26 cellular contexts compared by ENCODE assay signal in the genomic region with DNA sequence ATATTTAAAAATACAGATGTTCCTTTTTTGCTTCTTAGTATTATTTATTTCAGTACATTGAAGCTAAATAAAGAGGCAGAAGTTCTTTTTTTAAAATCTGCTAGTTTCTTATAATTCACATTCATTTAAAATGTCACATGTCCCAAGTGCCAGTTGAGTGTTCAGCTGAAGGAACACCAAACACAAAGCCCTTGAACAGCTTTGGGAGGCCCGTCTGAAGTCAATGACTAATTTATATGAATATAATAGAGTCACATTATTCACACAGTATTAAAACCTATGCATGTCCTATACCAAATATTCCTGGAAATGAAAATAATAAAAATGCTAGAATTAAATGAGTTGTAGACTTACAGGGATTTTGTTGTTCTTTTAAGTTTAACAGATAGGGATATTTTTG.
"Had no signal": no experiment of that assay in that cellular context is flagged by ENCODE, and none has a peak within 500 bp of the region (broad histone marks: within the 10 kb centered on the region; RNA-seq: fewer than 3 reads in every experiment).

No MANE protein-coding gene starts in this region.

- H3K27ac ChIP-seq: stomach, suprapubic skin, testis, thoracic aorta, thyroid gland, tibial artery, tibial nerve, transverse colon, upper lobe of left lung, upper lobe of right lung, uterus, vagina had no signal

- H3K4me3 ChIP-seq: stomach, suprapubic skin, testis, thoracic aorta, thyroid gland, tibial artery, tibial nerve, transverse colon, upper lobe of left lung, upper lobe of right lung, uterus, vagina had no signal

- ATAC-seq: stimulated activated effector memory CD8-positive, alpha-beta T cell treated with anti-CD3 and anti-CD28 coated beads, Interleukin-12 subunit alpha, Interleukin-12 subunit beta, amount 100 ng/mL, for 72 hours; stimulated activated memory B cell treated with anti-CD40 and anti-IgM and Interleukin-4, amounts not matched to agents 10 μg/mL and 1 μg/mL and 100 μg/mL, for 72 hours; stimulated activated naive B cell treated with anti-CD40 and anti-IgM and Interleukin-4, amounts not matched to agents 10 μg/mL and 1 μg/mL and 100 μg/mL, for 72 hours; stimulated activated naive CD8-positive, alpha-beta T cell treated with anti-CD3 and anti-CD28 coated beads, Interleukin-15, amount 100 ng/mL, for 72 hours; stimulated activated naive CD8-positive, alpha-beta T cell treated with anti-CD3 and anti-CD28 coated beads, Interleukin-15, Interleukin-2, amounts not matched to agents 100 U/mL and 50 U/mL, for 24 hours; upper lobe of right lung had no signal

- FAIRE-seq: urothelium cell line had no signal

- H3K4me1 ChIP-seq: testis, upper lobe of right lung, uterus, vagina had no signal

- DNase-seq: stimulated activated CD4-positive, alpha-beta T cell treated with anti-CD3 and anti-CD28 coated beads, Interleukin-2, amount 100 ng/mL, for 48 hours; stimulated activated CD4-positive, alpha-beta T cell treated with anti-CD3 and anti-CD28 coated beads, Interleukin-4, amount 100 ng/mL, for 1 hour; stimulated activated CD4-positive, alpha-beta T cell treated with anti-CD3 and anti-CD28 coated beads, Interleukin-4, amount 100 ng/mL, for 4 hours; stimulated activated CD8-positive, alpha-beta memory T cell treated with anti-CD3 and anti-CD28 coated beads, Interleukin-4, amount 100 ng/mL, for 48 hours; stimulated activated naive B cell treated with anti-CD40 and anti-IgM and Interleukin-4, amounts not matched to agents 10 μg/mL and 1 μg/mL and 100 μg/mL, for 72 hours; stimulated activated naive CD4-positive, alpha-beta T cell; stimulated activated naive CD4-positive, alpha-beta T cell treated with Interleukin-2 at 50 U/mL for 16 hours; stimulated activated naive CD8-positive, alpha-beta T cell treated with anti-CD3 and anti-CD28 coated beads, Interleukin-15, amount 100 ng/mL, for 72 hours; stimulated activated naive CD8-positive, alpha-beta T cell treated with anti-CD3 and anti-CD28 coated beads, Interleukin-15, Interleukin-2, amounts not matched to agents 100 U/mL and 50 U/mL, for 24 hours; stomach; substantia nigra; testis; thyroid gland; tibial artery; transverse colon; trophoblast cell; upper lobe of left lung; upper lobe of right lung; uterus had no signal

- H3K9me3 ChIP-seq: stomach, suprapubic skin, testis, thoracic aorta, thyroid gland, tibial artery, tibial nerve, transverse colon, upper lobe of left lung, upper lobe of right lung, uterus, vagina had no signal

- H3K27me3 ChIP-seq: stomach, suprapubic skin, testis, thyroid gland, tibial artery, tibial nerve, transverse colon, upper lobe of left lung, upper lobe of right lung, uterus, vagina had no signal

- H3K36me3 ChIP-seq: thoracic aorta, thyroid gland, uterus had no signal
